Comparison of ENCODE assay signal across 11 cellular contexts in genomic region chr15:79163395-79163794, GRCh38.
"Had no signal": no experiment of that assay in that cellular context is flagged by ENCODE, and none has a peak within 500 bp of the region (broad histone marks: within the 10 kb centered on the region; RNA-seq: fewer than 3 reads in every experiment).

No MANE protein-coding gene starts in this region.

- H2AFZ ChIP-seq: GM23248, GM23338 had no signal

- H3K9ac ChIP-seq: GM23248 had no signal

- H3K36me3 ChIP-seq: HAP-1 had no signal

- DNase-seq: GM23248, GOT3, H7, H9, HCEC 1CT, HFFc6 had no signal

- H3K4me2 ChIP-seq: GM23338 had no signal

- H3K9me3 ChIP-seq: HAP-1 had no signal

- H3K4me1 ChIP-seq: HAP-1 had no signal

- H3K4me3 ChIP-seq: GM23248, GM23338, HAP-1 had no signal

- H3K27ac ChIP-seq: GM23248 had no signal

- ATAC-seq: GM23338, HCT116 had no signal

- FAIRE-seq: H1, H54 had no signal
